In genomic region chr13:93361703-93362102, GRCh38 we compare ENCODE assay signal across 1 cellular context.
TF ChIP-seq lines count a peak whose summit lies in the region.

No MANE protein-coding gene starts in this region.

TF ChIP-seq in HepG2, 621 proteins besides CTCF, POLR2A, EP300 and RAD21 (continued from another document and continues in another):
- TF ChIP-seq KIAA2018 (CRISPR knock-in tag; IDR thresholded peaks at IDR 0.05; ENCODE audit: borderline replicate concordance) (no peak), KMT2B (CRISPR knock-in tag; IDR thresholded peaks at IDR 0.05) (no peak), SNAI1 (CRISPR knock-in tag; IDR thresholded peaks at IDR 0.05; ENCODE audit: borderline replicate concordance) (no peak), TFE3 (CRISPR knock-in tag; IDR thresholded peaks at IDR 0.05) (peak; percentile 84), ZNF678 (CRISPR knock-in tag; IDR thresholded peaks at IDR 0.05) (no peak), ZNF703 (CRISPR knock-in tag; IDR thresholded peaks at IDR 0.05; ENCODE audit: borderline replicate concordance) (no peak), IRX3 (CRISPR knock-in tag; IDR thresholded peaks at IDR 0.05; ENCODE audit: borderline replicate concordance, low read depth) (no peak), ZNF672 (CRISPR knock-in tag; IDR thresholded peaks at IDR 0.05) (no peak), BCL6 (CRISPR knock-in tag; IDR thresholded peaks at IDR 0.05) (no peak), ZNF44 (CRISPR knock-in tag; IDR thresholded peaks at IDR 0.05) (no peak), ZFYVE20 (CRISPR knock-in tag; IDR thresholded peaks at IDR 0.05; ENCODE audit: borderline replicate concordance, low read depth) (no peak), PHF20 (CRISPR knock-in tag; IDR thresholded peaks at IDR 0.05) (no peak), MED13 (CRISPR knock-in tag; IDR thresholded peaks at IDR 0.05) (no peak), NFATC3 (CRISPR knock-in tag; IDR thresholded peaks at IDR 0.05) (no peak), CHD2 (IDR thresholded peaks at IDR 0.05; ENCODE audit: low read depth, low read length) (no peak), ATRX (CRISPR knock-in tag; IDR thresholded peaks at IDR 0.05; ENCODE audit: borderline replicate concordance) (no peak), HOMEZ (CRISPR knock-in tag; IDR thresholded peaks at IDR 0.05; ENCODE audit: low read depth) (peak; percentile 30; the same call in 1 of the 2 replicates), PAXIP1 (CRISPR knock-in tag; conservative IDR thresholded peaks at IDR 0.05) (0 out of 2 replicates have a peak, but pooled peaks have one; percentile 14), FOXA3 (CRISPR knock-in tag; IDR thresholded peaks at IDR 0.05) (peak; percentile 76), KDM5A (IDR thresholded peaks at IDR 0.05; ENCODE audit: borderline replicate concordance, low read length) (no peak), BCL3 (CRISPR knock-in tag; IDR thresholded peaks at IDR 0.05) (no peak), PHF21A (CRISPR knock-in tag; IDR thresholded peaks at IDR 0.05) (no peak), ZNF235 (CRISPR knock-in tag; IDR thresholded peaks at IDR 0.05; ENCODE audit: borderline replicate concordance) (no peak), MYPOP (CRISPR knock-in tag; IDR thresholded peaks at IDR 0.05) (no peak), SOX13 (IDR thresholded peaks at IDR 0.05) (no peak), SOX13 (CRISPR knock-in tag; conservative IDR thresholded peaks at IDR 0.05 in 1 of 2, IDR thresholded peaks at IDR 0.05 in 1 of 2) (peak in 1 of 2 experiments; percentile 70; a peak in 2 of 4 replicates), NFE2L2 (IDR thresholded peaks at IDR 0.05; ENCODE audit: low read length) (no peak), ZNF619 (CRISPR knock-in tag; IDR thresholded peaks at IDR 0.05) (no peak), TGIF2 (CRISPR knock-in tag; IDR thresholded peaks at IDR 0.05) (no peak), CENPBD1 (CRISPR knock-in tag; IDR thresholded peaks at IDR 0.05; ENCODE audit: borderline replicate concordance, low read depth) (no peak), ZMYM2 (CRISPR knock-in tag; IDR thresholded peaks at IDR 0.05) (no peak), SIX4 (CRISPR knock-in tag; IDR thresholded peaks at IDR 0.05) (no peak), HNF1A (IDR thresholded peaks at IDR 0.05; ENCODE audit: low read depth) (no peak), HNF1A (CRISPR knock-in tag; IDR thresholded peaks at IDR 0.05; ENCODE audit: borderline replicate concordance) (no peak), PHF8 (CRISPR knock-in tag; IDR thresholded peaks at IDR 0.05) (no peak), HNRNPH1 (optimal IDR thresholded peaks at IDR 0.05; ENCODE audit: low read depth, low read length) (no peak), NFIC (IDR thresholded peaks at IDR 0.05; ENCODE audit: low read length) (no peak), TFAP4 (IDR thresholded peaks at IDR 0.05; ENCODE audit: borderline replicate concordance, low read depth) (no peak), RFXAP (CRISPR knock-in tag; IDR thresholded peaks at IDR 0.05; ENCODE audit: borderline replicate concordance) (no peak)
